Comparison of ENCODE assay signal across 11 cellular contexts in genomic region chr7:101108330-101108857, GRCh38. TPM values are rescaled to one million over a fixed set of nuclear protein-coding genes. Genes with fewer than 3 reads are reported as not detected.
DNase-seq lines count a peak whose midpoint lies in the region; ATAC-seq, FAIRE-seq and TF ChIP-seq lines count a peak whose summit lies in the region.
"Had no signal": no experiment of that assay in that cellular context is flagged by ENCODE, and none has a peak within 500 bp of the region (broad histone marks: within the 10 kb centered on the region; RNA-seq: fewer than 3 reads in every experiment).

No MANE protein-coding gene starts in this region.

- H3K9me1 ChIP-seq in IMR-90 (ENCODE audit: insufficient read depth, low read length), result peaks cover 12% of the 10 kb centered on the region; the same call in 1 of the 2 replicates

- H2BK15ac ChIP-seq in IMR-90 (ENCODE audit: low read depth, low read length), result peak overlapping the region; percentile 54; the same call in 1 of the 3 replicates

- no peaks in the 10 kb centered on the region for H4K20me1 ChIP-seq in IMR-90 (ENCODE audit: insufficient read depth, low read length)

- H3K79me1 ChIP-seq in IMR-90 (ENCODE audit: low read depth in 1 of 2, low read length in 2 of 2), result peaks cover 3 to 11% of the 10 kb centered on the region in 2 experiments; a peak in 1 of 4 replicates

- H3K27ac ChIP-seq in IMR-90 (ENCODE audit: insufficient read depth, low read length) (no peak overlapping the region), thoracic aorta (peak overlapping the region; percentile 49 to 67)
- H3K27ac ChIP-seq: dorsolateral prefrontal cortex had no signal

- H3K23ac ChIP-seq in IMR-90 (ENCODE audit: low read depth, low read length), result no peak overlapping the region

- no peak overlapping the region; the same call in 1 of the 2 replicates for H3K4ac ChIP-seq in IMR-90 (ENCODE audit: low read depth, low read length)

- no peak for DNase-seq in IMR-90
- peak; percentile 79 for DNase-seq in amniotic epithelial cell (ENCODE audit: low read depth)
- peak; percentile 84 for DNase-seq in iris pigment epithelial cell (ENCODE audit: low read depth)
- no peak for DNase-seq in thoracic aorta (ENCODE audit: low spot score)
- no peak for DNase-seq in H54 (ENCODE audit: insufficient read length, low spot score)
- no peak for DNase-seq in NCI-H748 (lab: John Stamatoyannopoulos, UW; ENCODE audit: unreplicated experiment)
- DNase-seq: activated CD4-positive, alpha-beta T cell treated with anti-CD3 and anti-CD28 coated beads, Interleukin-2, amount 50 U/mL, for 48 hours; naive B cell; NCI-H2029 had no signal

- no peak overlapping the region for H2BK5ac ChIP-seq in IMR-90 (ENCODE audit: low read depth, low read length, poor library complexity, severe bottlenecking)

- TF ChIP-seq CTCF in IMR-90 (conservative IDR thresholded peaks at IDR 0.05; ENCODE audit: low read depth, low read length) (no peak), thoracic aorta (IDR thresholded peaks at IDR 0.05) (no peak)

- H4K8ac ChIP-seq in IMR-90 (ENCODE audit: low read depth in 2 of 2, low read length in 2 of 2), result peak overlapping the region in 1 of 2 experiments; percentile 29; a peak in 1 of 4 replicates

- in situ Hi-C loops in IMR-90 (cut with MboI; ENCODE audit: low sequenced_read_pairs), result loop anchor here (25.0 kb wide), 1 partner anchor 671 kb away; the partner anchor contains the start of genes MEPCE, PPP1R35 and ZCWPW1

- peak overlapping the region; percentile 65; the same call in 1 of the 2 replicates for H3K14ac ChIP-seq in IMR-90 (replicated peaks; ENCODE audit: low read depth, low read length)

- H2BK120ac ChIP-seq in IMR-90 (ENCODE audit: low read depth, low read length), result peak overlapping the region; percentile 26; the same call in 1 of the 2 replicates

- H3K27me3 ChIP-seq in IMR-90 (ENCODE audit: control insufficient read depth, insufficient read depth, low read length) (no peaks in the 10 kb centered on the region), thoracic aorta (replicated peaks; ENCODE audit: insufficient read depth) (no peaks in the 10 kb centered on the region)
- H3K27me3 ChIP-seq: dorsolateral prefrontal cortex had no signal

- peak overlapping the region; percentile 90 for H2AK9ac ChIP-seq in IMR-90 (replicated peaks; ENCODE audit: low read depth, low read length, poor library complexity)

- H2AK5ac ChIP-seq in IMR-90 (ENCODE audit: low read depth, low read length), result peak overlapping the region; percentile 72

- FAIRE-seq in H54 (lab: Jason Lieb, UNC), result no peak

- no peak overlapping the region for H3K56ac ChIP-seq in IMR-90 (ENCODE audit: extremely low read depth, insufficient read depth, low read length)

- no peak overlapping the region for H3K9ac ChIP-seq in IMR-90 (ENCODE audit: low read depth, low read length)

- no TSS peak for BruUV-seq in IMR-90 (replicated peaks; lab: Mats Ljungman, UMichigan)

- H3K18ac ChIP-seq in IMR-90 (ENCODE audit: low read depth, low read length), result no peak overlapping the region

- POLR2A ChIA-PET in IMR-90 (lab: Charles Lee; ENCODE audit: unreplicated experiment), result no interaction called here

- no peak overlapping the region for H4K5ac ChIP-seq in IMR-90 (ENCODE audit: low read depth, low read length)

- no peak overlapping the region for H3K4me2 ChIP-seq in IMR-90 (ENCODE audit: low read depth, low read length)

- H3K4me1 ChIP-seq in IMR-90 (ENCODE audit: control insufficient read depth, insufficient read depth, low read length), result peaks cover 5% of the 10 kb centered on the region
- peaks cover 9 to 31% of the 10 kb centered on the region in 2 donors for H3K4me1 ChIP-seq in thoracic aorta (ENCODE audit: control insufficient read depth in 1 of 2, low read depth in 2 of 2)

- TF ChIP-seq POLR2A in IMR-90 (IDR thresholded peaks at IDR 0.05; ENCODE audit: low read depth, low read length) (no peak), H54 (IDR thresholded peaks at IDR 0.05; ENCODE audit: low read depth, low read length) (no peak)

- CTCF ChIA-PET in IMR-90 (lab: Yijun Ruan, JAX), result no interaction called here

- TF ChIP-seq RAD21 in IMR-90 (IDR thresholded peaks at IDR 0.05; ENCODE audit: low read length), result no peak

- intact Hi-C loops in IMR-90 (cut with micrococcal nuclease), result no loop called here

- ATAC-seq in IMR-90 (ENCODE audit: low read depth), result no peak
- ATAC-seq in thoracic aorta (ENCODE audit: insufficient number of reproducible peaks, low FRiP score, low read depth), result no peak
- ATAC-seq in HG02571 (IDR thresholded peaks at IDR 0.05; ENCODE audit: unreplicated experiment), result no peak

- H4K91ac ChIP-seq in IMR-90 (ENCODE audit: insufficient read depth, low read depth, low read length), result peak overlapping the region; percentile 75; the same call in 1 of the 2 replicates

- no CpG with 5 or more reads among the region's 16 CpGs for WGBS in IMR-90 (ENCODE audit: extremely low coverage in 2 of 2, insufficient read length in 1 of 2), 2 experiments

- no peak overlapping the region for H3K4me3 ChIP-seq in IMR-90 (ENCODE audit: insufficient read depth, low read depth, low read length)
- H3K4me3 ChIP-seq in thoracic aorta, result no peak overlapping the region
- H3K4me3 ChIP-seq: dorsolateral prefrontal cortex had no signal

- no peak overlapping the region for H2AFZ ChIP-seq in IMR-90 (replicated peaks; ENCODE audit: low read length, poor library complexity)

- H3K36me3 ChIP-seq in IMR-90 (ENCODE audit: control insufficient read depth, insufficient read depth, low read length), result no peaks in the 10 kb centered on the region
- H3K36me3 ChIP-seq in thoracic aorta, result no peaks in the 10 kb centered on the region

- H2BK20ac ChIP-seq in IMR-90 (ENCODE audit: low read depth, low read length), result 0 out of 2 replicates have a peak overlapping the region, but pooled peaks have one; percentile 76

- H3K9me3 ChIP-seq in IMR-90 (ENCODE audit: control insufficient read depth, insufficient read depth, low read length), result no peaks in the 10 kb centered on the region
- H3K9me3 ChIP-seq in thoracic aorta, result no peaks in the 10 kb centered on the region

- dilution Hi-C loops in IMR-90 (cut with HindIII; ENCODE audit: low sequenced_read_pairs, unreplicated experiment), result no loop called here

TF ChIP-seq in IMR-90, 13 proteins besides CTCF, POLR2A, EP300 and RAD21:
- TF ChIP-seq MAZ (IDR thresholded peaks at IDR 0.05; ENCODE audit: borderline replicate concordance, low read depth, low read length) (no peak), RCOR1 (IDR thresholded peaks at IDR 0.05; ENCODE audit: insufficient replicate concordance, low read length) (no peak), ELK1 (IDR thresholded peaks at IDR 0.05; ENCODE audit: borderline replicate concordance, low read depth, low read length) (no peak), RFX5 (IDR thresholded peaks at IDR 0.05; ENCODE audit: low read depth, low read length) (no peak), NFE2L2 (IDR thresholded peaks at IDR 0.05; ENCODE audit: low read depth, low read length) (no peak), SMC3 (IDR thresholded peaks at IDR 0.05; ENCODE audit: low read depth, low read length) (no peak), FOS (IDR thresholded peaks at IDR 0.05; ENCODE audit: low read depth, low read length) (no peak), MAFK (IDR thresholded peaks at IDR 0.05; ENCODE audit: low read depth, low read length) (no peak), CHD1 (IDR thresholded peaks at IDR 0.05; ENCODE audit: low read depth, low read length) (no peak), CEBPB (IDR thresholded peaks at IDR 0.05; ENCODE audit: low read depth, low read length) (no peak), MXI1 (IDR thresholded peaks at IDR 0.05; ENCODE audit: borderline replicate concordance, low read depth, low read length) (no peak), BHLHE40 (IDR thresholded peaks at IDR 0.05; ENCODE audit: low read depth, low read length) (no peak)

RNA-seq across cellular contexts. Expression of gene SERPINE1, which starts 18.5 kb away (rescaled TPM):
- total RNA-seq in IMR-90 (2012; rRNA removed) (1,441 and 1,485 TPM in 2 replicates), thoracic aorta (1,000 to 10,000 TPM in 1 of 2 donors, 100 to 1,000 TPM in 1; 542 to 1,009 TPM)
- 2,783 and 2,870 TPM in 2 replicates for polyA plus RNA-seq in IMR-90 (2012; rRNA removed)
- polyA plus RNA-seq in IMR-90 (2012; cell fraction: cytosol; rRNA removed), result 1,325 and 1,597 TPM in 2 replicates
- polyA plus RNA-seq in IMR-90 (2012; cell fraction: nucleus; rRNA removed; ENCODE audit: low replicate concordance), result 924 and 1,074 TPM in 2 replicates

RNA-seq across cellular contexts. Expression of gene TRIM56, which starts 23.1 kb away (rescaled TPM):
- 3.9 and 4.4 TPM in 2 replicates for total RNA-seq in IMR-90 (2012; rRNA removed)
- 4.7 and 5.9 TPM in 2 replicates for polyA plus RNA-seq in IMR-90 (2012; rRNA removed)
- polyA plus RNA-seq in IMR-90 (2012; cell fraction: cytosol; rRNA removed), result 2.7 and 2.9 TPM in 2 replicates
- polyA plus RNA-seq in IMR-90 (2012; cell fraction: nucleus; rRNA removed; ENCODE audit: low replicate concordance), result 10.6 and 11.6 TPM in 2 replicates
- total RNA-seq in thoracic aorta, result 10 to 100 TPM; 32.1 to 44.5 TPM

RNA-seq across cellular contexts. Expression of gene AP1S1, which starts 45.9 kb away (rescaled TPM):
- total RNA-seq in IMR-90 (2012; rRNA removed) (233 and 295 TPM in 2 replicates), thoracic aorta (10 to 100 TPM; 11.9 to 33.0 TPM)
- 178 and 187 TPM in 2 replicates for polyA plus RNA-seq in IMR-90 (2012; rRNA removed)
- polyA plus RNA-seq in IMR-90 (2012; cell fraction: cytosol; rRNA removed), result 282 and 325 TPM in 2 replicates
- polyA plus RNA-seq in IMR-90 (2012; cell fraction: nucleus; rRNA removed; ENCODE audit: low replicate concordance), result 110 and 121 TPM in 2 replicates

RNA-seq across cellular contexts. Expression of gene VGF, which starts 57.0 kb away (rescaled TPM):
- total RNA-seq in IMR-90 (2012; rRNA removed) (0.18 and 0.28 TPM in 2 replicates), thoracic aorta (not detected)
- polyA plus RNA-seq in IMR-90 (2012; rRNA removed), result 0.50 and 0.59 TPM in 2 replicates
- polyA plus RNA-seq in IMR-90 (2012; cell fraction: cytosol; rRNA removed), result 0.64 and 0.82 TPM in 2 replicates
- 0.36 and 0.83 TPM in 2 replicates for polyA plus RNA-seq in IMR-90 (2012; cell fraction: nucleus; rRNA removed; ENCODE audit: low replicate concordance)

Comparison
In these comparisons a context has a peak if more than half of its experiments do, and no peak if none do; other contexts are left out.
1. DNase-seq: peak in amniotic epithelial cell (single experiment) and iris pigment epithelial cell (single experiment); none in IMR-90 (single experiment), thoracic aorta (single experiment), H54 (single experiment) and NCI-H748 (single experiment).